ENCODE assay signal across 8 cellular contexts in genomic region chr17:44947461-44948314, GRCh38. TPM values are rescaled to one million over a fixed set of nuclear protein-coding genes. Genes with fewer than 3 reads are reported as not detected.
DNase-seq lines count a peak whose midpoint lies in the region; ATAC-seq, FAIRE-seq and TF ChIP-seq lines count a peak whose summit lies in the region.

Gene KIF18B (minus strand): TSS chr17:44947773. CDS start chr17:44936344, 11,429 bp downstream.

- FAIRE-seq in bronchial epithelial cell (lab: Jason Lieb, UNC) = no peak

- H3K27me3 ChIP-seq in bronchial epithelial cell (ENCODE audit: control insufficient read depth, insufficient read depth, low read length) = no peaks in the 10 kb centered on the region

- no peaks in the 10 kb centered on the region for H3K36me3 ChIP-seq in bronchial epithelial cell (ENCODE audit: control insufficient read depth, insufficient read depth, low read length)

- DNase-seq in AG08396 (ENCODE audit: low spot score) = peak; percentile 99
- DNase-seq in NCI-H226 = peak; percentile 94
- DNase-seq in bronchial epithelial cell (ENCODE audit: low read depth) = peak; percentile 90
- peak; percentile 99 for DNase-seq in iPS-NIHi7 (ENCODE audit: extremely low spot score)
- peak; percentile 77 for DNase-seq in smooth muscle cell of the brain vasculature (ENCODE audit: low read depth, low spot score)

- no peak for TF ChIP-seq CTCF in WI38 (IDR thresholded peaks at IDR 0.05; ENCODE audit: low read depth, low read length)
- no peak for TF ChIP-seq CTCF in bronchial epithelial cell (IDR thresholded peaks at IDR 0.05; ENCODE audit: insufficient read depth, low read length, severe bottlenecking)

- ATAC-seq in GM18907 (IDR thresholded peaks at IDR 0.05; ENCODE audit: unreplicated experiment) = peak; percentile 87
- ATAC-seq in HG03159 (IDR thresholded peaks at IDR 0.05; ENCODE audit: unreplicated experiment) = peak; percentile 85

- H3K4me3 ChIP-seq in WI38 (ENCODE audit: low read depth, low read length) (peak within 1 kb of the TSS; percentile 86), bronchial epithelial cell (ENCODE audit: low read depth, low read length) (peak within 1 kb of the TSS; percentile 82)

RNA-seq across cellular contexts. Expression of gene KIF18B, which starts in this region (rescaled TPM):
- 0.13 TPM in 1 of 2 replicates, not detected in the other for total RNA-seq in bronchial epithelial cell

Comparison
In these comparisons a context has a peak if more than half of its experiments do, and no peak if none do; other contexts are left out.
1. Peak in every context shown above with its lines: DNase-seq, ATAC-seq and H3K4me3 ChIP-seq.
2. Peak in DNase-seq and H3K4me3 ChIP-seq in bronchial epithelial cell; RNA of the gene not detected or under 1 TPM.